ENCODE assay signal across 1 cellular context in the genomic region with DNA sequence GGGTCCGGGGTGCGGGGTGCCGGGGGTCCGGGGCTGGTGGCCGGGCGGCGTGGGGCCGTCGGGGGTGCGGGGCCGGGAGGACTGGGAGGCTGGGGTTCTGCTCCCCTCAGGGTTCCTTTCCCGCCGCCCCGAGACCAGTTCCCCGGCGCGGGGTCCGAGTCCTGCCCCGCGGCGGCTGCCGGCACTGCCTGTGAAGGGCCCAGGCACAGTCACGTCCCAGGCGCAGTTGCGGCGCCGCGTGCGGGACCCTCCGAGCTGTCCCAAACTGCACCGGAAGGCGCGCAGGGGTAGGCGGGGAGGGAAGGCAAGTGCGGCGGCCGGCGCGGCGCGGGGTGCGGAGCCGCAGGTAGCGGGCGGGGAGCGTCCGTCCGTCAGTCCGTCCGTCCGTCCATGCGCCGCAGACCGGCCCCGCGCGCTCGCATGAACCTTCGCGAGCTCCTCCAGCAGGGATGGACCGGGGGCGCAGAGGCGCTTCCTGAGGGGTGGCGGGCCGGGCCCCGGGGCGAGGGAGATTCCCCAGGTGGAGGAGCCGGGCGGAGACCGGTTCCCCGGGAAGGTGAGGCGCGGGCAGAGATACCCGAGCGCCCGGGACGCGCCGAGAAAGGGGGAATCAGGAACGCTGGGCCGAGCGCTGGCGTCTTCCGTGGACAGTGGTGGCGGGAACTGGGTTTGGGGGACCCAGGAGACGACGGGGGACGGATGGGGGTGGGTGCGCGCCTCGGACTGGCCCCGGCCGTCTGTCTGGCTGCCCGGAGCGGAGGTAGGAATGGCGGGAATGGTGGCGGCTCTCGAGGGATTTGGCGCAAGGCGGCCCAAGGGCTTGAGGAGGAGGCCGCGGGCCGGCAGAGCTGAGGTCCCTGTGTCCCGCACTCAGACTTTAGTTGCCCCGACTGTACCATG.
TF ChIP-seq lines count a peak whose summit lies in the region.

No MANE protein-coding gene starts in this region.

TF ChIP-seq in GM12878, 131 proteins besides CTCF, POLR2A, EP300 and RAD21:
- TF ChIP-seq, protein P1, sequence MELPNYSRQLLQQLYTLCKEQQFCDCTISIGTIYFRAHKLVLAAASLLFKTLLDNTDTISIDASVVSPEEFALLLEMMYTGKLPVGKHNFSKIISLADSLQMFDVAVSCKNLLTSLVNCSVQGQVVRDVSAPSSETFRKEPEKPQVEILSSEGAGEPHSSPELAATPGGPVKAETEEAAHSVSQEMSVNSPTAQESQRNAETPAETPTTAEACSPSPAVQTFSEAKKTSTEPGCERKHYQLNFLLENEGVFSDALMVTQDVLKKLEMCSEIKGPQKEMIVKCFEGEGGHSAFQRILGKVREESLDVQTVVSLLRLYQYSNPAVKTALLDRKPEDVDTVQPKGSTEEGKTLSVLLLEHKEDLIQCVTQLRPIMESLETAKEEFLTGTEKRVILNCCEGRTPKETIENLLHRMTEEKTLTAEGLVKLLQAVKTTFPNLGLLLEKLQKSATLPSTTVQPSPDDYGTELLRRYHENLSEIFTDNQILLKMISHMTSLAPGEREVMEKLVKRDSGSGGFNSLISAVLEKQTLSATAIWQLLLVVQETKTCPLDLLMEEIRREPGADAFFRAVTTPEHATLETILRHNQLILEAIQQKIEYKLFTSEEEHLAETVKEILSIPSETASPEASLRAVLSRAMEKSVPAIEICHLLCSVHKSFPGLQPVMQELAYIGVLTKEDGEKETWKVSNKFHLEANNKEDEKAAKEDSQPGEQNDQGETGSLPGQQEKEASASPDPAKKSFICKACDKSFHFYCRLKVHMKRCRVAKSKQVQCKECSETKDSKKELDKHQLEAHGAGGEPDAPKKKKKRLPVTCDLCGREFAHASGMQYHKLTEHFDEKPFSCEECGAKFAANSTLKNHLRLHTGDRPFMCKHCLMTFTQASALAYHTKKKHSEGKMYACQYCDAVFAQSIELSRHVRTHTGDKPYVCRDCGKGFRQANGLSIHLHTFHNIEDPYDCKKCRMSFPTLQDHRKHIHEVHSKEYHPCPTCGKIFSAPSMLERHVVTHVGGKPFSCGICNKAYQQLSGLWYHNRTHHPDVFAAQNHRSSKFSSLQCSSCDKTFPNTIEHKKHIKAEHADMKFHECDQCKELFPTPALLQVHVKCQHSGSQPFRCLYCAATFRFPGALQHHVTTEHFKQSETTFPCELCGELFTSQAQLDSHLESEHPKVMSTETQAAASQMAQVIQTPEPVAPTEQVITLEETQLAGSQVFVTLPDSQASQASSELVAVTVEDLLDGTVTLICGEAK (IDR thresholded peaks at IDR 0.05; ENCODE audit: borderline replicate concordance): peak; percentile 30; the same call in 1 of the 2 replicates
- TF ChIP-seq, protein P2, sequence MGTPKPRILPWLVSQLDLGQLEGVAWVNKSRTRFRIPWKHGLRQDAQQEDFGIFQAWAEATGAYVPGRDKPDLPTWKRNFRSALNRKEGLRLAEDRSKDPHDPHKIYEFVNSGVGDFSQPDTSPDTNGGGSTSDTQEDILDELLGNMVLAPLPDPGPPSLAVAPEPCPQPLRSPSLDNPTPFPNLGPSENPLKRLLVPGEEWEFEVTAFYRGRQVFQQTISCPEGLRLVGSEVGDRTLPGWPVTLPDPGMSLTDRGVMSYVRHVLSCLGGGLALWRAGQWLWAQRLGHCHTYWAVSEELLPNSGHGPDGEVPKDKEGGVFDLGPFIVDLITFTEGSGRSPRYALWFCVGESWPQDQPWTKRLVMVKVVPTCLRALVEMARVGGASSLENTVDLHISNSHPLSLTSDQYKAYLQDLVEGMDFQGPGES (IDR thresholded peaks at IDR 0.05): no peak
- TF ChIP-seq MTA2 (IDR thresholded peaks at IDR 0.05; ENCODE audit: low read depth): no peak
- TF ChIP-seq LARP7 (IDR thresholded peaks at IDR 0.05): peak; percentile 78
- no peak for TF ChIP-seq CREM (IDR thresholded peaks at IDR 0.05; ENCODE audit: low read depth)
- no peak for TF ChIP-seq WRNIP1 (IDR thresholded peaks at IDR 0.05; ENCODE audit: borderline replicate concordance, low read depth, low read length)
- peak; percentile 58; the same call in 1 of the 2 replicates for TF ChIP-seq DPF2 (IDR thresholded peaks at IDR 0.05)
- TF ChIP-seq, protein P3, sequence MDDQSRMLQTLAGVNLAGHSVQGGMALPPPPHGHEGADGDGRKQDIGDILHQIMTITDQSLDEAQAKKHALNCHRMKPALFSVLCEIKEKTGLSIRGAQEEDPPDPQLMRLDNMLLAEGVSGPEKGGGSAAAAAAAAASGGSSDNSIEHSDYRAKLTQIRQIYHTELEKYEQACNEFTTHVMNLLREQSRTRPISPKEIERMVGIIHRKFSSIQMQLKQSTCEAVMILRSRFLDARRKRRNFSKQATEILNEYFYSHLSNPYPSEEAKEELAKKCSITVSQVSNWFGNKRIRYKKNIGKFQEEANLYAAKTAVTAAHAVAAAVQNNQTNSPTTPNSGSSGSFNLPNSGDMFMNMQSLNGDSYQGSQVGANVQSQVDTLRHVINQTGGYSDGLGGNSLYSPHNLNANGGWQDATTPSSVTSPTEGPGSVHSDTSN (IDR thresholded peaks at IDR 0.05; ENCODE audit: insufficient replicate concordance, low read depth, low read length): no peak
- TF ChIP-seq, protein P4, sequence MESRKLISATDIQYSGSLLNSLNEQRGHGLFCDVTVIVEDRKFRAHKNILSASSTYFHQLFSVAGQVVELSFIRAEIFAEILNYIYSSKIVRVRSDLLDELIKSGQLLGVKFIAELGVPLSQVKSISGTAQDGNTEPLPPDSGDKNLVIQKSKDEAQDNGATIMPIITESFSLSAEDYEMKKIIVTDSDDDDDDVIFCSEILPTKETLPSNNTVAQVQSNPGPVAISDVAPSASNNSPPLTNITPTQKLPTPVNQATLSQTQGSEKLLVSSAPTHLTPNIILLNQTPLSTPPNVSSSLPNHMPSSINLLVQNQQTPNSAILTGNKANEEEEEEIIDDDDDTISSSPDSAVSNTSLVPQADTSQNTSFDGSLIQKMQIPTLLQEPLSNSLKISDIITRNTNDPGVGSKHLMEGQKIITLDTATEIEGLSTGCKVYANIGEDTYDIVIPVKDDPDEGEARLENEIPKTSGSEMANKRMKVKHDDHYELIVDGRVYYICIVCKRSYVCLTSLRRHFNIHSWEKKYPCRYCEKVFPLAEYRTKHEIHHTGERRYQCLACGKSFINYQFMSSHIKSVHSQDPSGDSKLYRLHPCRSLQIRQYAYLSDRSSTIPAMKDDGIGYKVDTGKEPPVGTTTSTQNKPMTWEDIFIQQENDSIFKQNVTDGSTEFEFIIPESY (IDR thresholded peaks at IDR 0.05): no peak
- TF ChIP-seq GATAD2B (conservative IDR thresholded peaks at IDR 0.05; ENCODE audit: low read depth): peak; percentile 58; the same call in 1 of the 2 replicates
- TF ChIP-seq, protein P5, sequence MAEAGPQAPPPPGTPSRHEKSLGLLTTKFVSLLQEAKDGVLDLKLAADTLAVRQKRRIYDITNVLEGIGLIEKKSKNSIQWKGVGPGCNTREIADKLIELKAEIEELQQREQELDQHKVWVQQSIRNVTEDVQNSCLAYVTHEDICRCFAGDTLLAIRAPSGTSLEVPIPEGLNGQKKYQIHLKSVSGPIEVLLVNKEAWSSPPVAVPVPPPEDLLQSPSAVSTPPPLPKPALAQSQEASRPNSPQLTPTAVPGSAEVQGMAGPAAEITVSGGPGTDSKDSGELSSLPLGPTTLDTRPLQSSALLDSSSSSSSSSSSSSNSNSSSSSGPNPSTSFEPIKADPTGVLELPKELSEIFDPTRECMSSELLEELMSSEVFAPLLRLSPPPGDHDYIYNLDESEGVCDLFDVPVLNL (IDR thresholded peaks at IDR 0.05; ENCODE audit: low read depth, low read length): no peak
- no peak for TF ChIP-seq FOXM1 (IDR thresholded peaks at IDR 0.05; ENCODE audit: low read depth, low read length)
- peak; percentile 64 for TF ChIP-seq IKZF1 (conservative IDR thresholded peaks at IDR 0.05)
- TF ChIP-seq MYC (IDR thresholded peaks at IDR 0.05; ENCODE audit: insufficient read depth, insufficient read length, insufficient replicate concordance, low read length, severe bottlenecking): no peak
- TF ChIP-seq STAT3 (IDR thresholded peaks at IDR 0.05; ENCODE audit: low read depth, low read length): no peak
- TF ChIP-seq, protein P6, sequence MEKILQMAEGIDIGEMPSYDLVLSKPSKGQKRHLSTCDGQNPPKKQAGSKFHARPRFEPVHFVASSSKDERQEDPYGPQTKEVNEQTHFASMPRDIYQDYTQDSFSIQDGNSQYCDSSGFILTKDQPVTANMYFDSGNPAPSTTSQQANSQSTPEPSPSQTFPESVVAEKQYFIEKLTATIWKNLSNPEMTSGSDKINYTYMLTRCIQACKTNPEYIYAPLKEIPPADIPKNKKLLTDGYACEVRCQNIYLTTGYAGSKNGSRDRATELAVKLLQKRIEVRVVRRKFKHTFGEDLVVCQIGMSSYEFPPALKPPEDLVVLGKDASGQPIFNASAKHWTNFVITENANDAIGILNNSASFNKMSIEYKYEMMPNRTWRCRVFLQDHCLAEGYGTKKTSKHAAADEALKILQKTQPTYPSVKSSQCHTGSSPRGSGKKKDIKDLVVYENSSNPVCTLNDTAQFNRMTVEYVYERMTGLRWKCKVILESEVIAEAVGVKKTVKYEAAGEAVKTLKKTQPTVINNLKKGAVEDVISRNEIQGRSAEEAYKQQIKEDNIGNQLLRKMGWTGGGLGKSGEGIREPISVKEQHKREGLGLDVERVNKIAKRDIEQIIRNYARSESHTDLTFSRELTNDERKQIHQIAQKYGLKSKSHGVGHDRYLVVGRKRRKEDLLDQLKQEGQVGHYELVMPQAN (conservative IDR thresholded peaks at IDR 0.05): peak; percentile 58
- TF ChIP-seq BHLHE40 (IDR thresholded peaks at IDR 0.05; ENCODE audit: borderline replicate concordance in 1 of 2, low read depth in 2 of 2, low read length in 1 of 2): peak in 1 of 2 experiments; percentile 13; a peak in 1 of 4 replicates
